Comparison of ENCODE assay signal across 32 cellular contexts in genomic region chr6:111118816-111119215, GRCh38. TPM values are rescaled to one million over a fixed set of nuclear protein-coding genes. Genes with fewer than 3 reads are reported as not detected.
"Had no signal": no experiment of that assay in that cellular context is flagged by ENCODE, and none has a peak within 500 bp of the region (broad histone marks: within the 10 kb centered on the region; RNA-seq: fewer than 3 reads in every experiment).

No MANE protein-coding gene starts in this region.

- H3K27me3 Mint-ChIP-seq: activated CD8-positive, alpha-beta T cell treated with anti-CD3 and anti-CD28 coated beads for 36 hours; activated naive CD8-positive, alpha-beta T cell; activated T-helper 17 cell treated with anti-CD3 and anti-CD28 coated beads, Interleukin-2, amount 50 U/mL, for 72 hours; T-cell; T-helper 17 cell had no signal

- H3K4me3 Mint-ChIP-seq: activated B cell treated with CpG ODN at 0.5 μM for 24 hours; activated CD8-positive, alpha-beta T cell treated with anti-CD3 and anti-CD28 coated beads for 36 hours; activated naive CD8-positive, alpha-beta T cell; activated T-cell treated with anti-CD3 and anti-CD28 coated beads, Interleukin-2, amount 50 U/mL, for 4 hours; activated T-helper 17 cell treated with anti-CD3 and anti-CD28 coated beads, Interleukin-2, amount 50 U/mL, for 72 hours; endodermal cell; T-cell; T-helper 17 cell; T-helper 2 cell treated with Interferon-gamma antibody and Interleukin-4, amounts not matched to agents 5 μg/mL and 100 μg/mL, for 36 hours had no signal

- ATAC-seq: activated CD4-positive, CD25-positive, alpha-beta regulatory T cell treated with anti-CD3 and anti-CD28 coated beads, Interleukin-2, amount 50 U/mL, for 24 hours; activated CD8-positive, alpha-beta T cell treated with anti-CD3 and anti-CD28 coated beads for 36 hours; activated T-cell treated with anti-CD3 and anti-CD28 coated beads, Interleukin-2, amount 50 U/mL, for 4 hours; activated T-helper 17 cell treated with anti-CD3 and anti-CD28 coated beads, Interleukin-2, amount 50 U/mL, for 72 hours; foreskin keratinocyte; gastroesophageal sphincter; T-cell; T-helper 17 cell had no signal

- DNase-seq: activated B cell treated with CpG ODN at 0.5 μM for 24 hours; activated CD4-positive, alpha-beta T cell treated with anti-CD3 and anti-CD28 coated beads for 48 hours; activated CD4-positive, alpha-beta T cell treated with anti-CD3 and anti-CD28 coated beads, Interleukin-2, amount 50 U/mL, for 1 hour; activated CD4-positive, alpha-beta T cell treated with anti-CD3 and anti-CD28 coated beads, Interleukin-2, amount 50 U/mL, for 48 hours; activated CD8-positive, alpha-beta memory T cell treated with anti-CD3 and anti-CD28 coated beads for 24 hours; activated CD8-positive, alpha-beta T cell treated with anti-CD3 and anti-CD28 coated beads for 36 hours; activated effector memory CD4-positive, alpha-beta T cell treated with Interleukin-2 at 50 U/mL for 16 hours; activated gamma-delta T cell treated with Interleukin-2 at 50 U/mL for 16 hours; activated naive CD4-positive, alpha-beta T cell treated with anti-CD3 and anti-CD28 coated beads, Interleukin-2, amount 50 U/mL, for 16 hours; activated naive CD4-positive, alpha-beta T cell treated with Interleukin-2 at 50 U/mL for 16 hours; activated T-cell treated with anti-CD3 and anti-CD28 coated beads, Interleukin-2, amount 50 U/mL, for 4 hours; amniotic stem cell; anterior cingulate cortex; central memory CD4-positive, alpha-beta T cell; cerebellar nuclear complex; colonic mucosa; effector memory CD4-positive, alpha-beta T cell; endodermal cell; foreskin keratinocyte; SW 1271; T-cell; T-helper 17 cell; T1000; WERI-Rb-1 had no signal

- H3K4me1 ChIP-seq: colonic mucosa, gastroesophageal sphincter had no signal

- H3K4me3 ChIP-seq: colonic mucosa, esophagus muscularis mucosa, gastroesophageal sphincter had no signal

- H3K27ac ChIP-seq: colonic mucosa, esophagus muscularis mucosa, foreskin keratinocyte, gastroesophageal sphincter, WERI-Rb-1 had no signal

- H3K27me3 ChIP-seq: colonic mucosa, esophagus muscularis mucosa, gastroesophageal sphincter had no signal

- H3K9me3 Mint-ChIP-seq: activated B cell treated with CpG ODN at 0.5 μM for 24 hours; activated CD8-positive, alpha-beta T cell treated with anti-CD3 and anti-CD28 coated beads for 36 hours; activated T-cell treated with anti-CD3 and anti-CD28 coated beads, Interleukin-2, amount 50 U/mL, for 4 hours; activated T-helper 17 cell treated with anti-CD3 and anti-CD28 coated beads, Interleukin-2, amount 50 U/mL, for 72 hours; endodermal cell; T-cell had no signal

- H3K9me3 ChIP-seq: colonic mucosa, esophagus muscularis mucosa, gastroesophageal sphincter had no signal

- H3K27ac Mint-ChIP-seq: activated B cell treated with CpG ODN at 0.5 μM for 24 hours; activated CD8-positive, alpha-beta T cell treated with anti-CD3 and anti-CD28 coated beads for 36 hours; activated naive CD8-positive, alpha-beta T cell; activated T-helper 17 cell treated with anti-CD3 and anti-CD28 coated beads, Interleukin-2, amount 50 U/mL, for 72 hours; endodermal cell; T-cell; T-helper 17 cell; T-helper 2 cell treated with Interferon-gamma antibody and Interleukin-4, amounts not matched to agents 5 μg/mL and 100 μg/mL, for 36 hours had no signal

RNA-seq across cellular contexts. Expression of gene SLC16A10, which starts 31.5 kb away (rescaled TPM):
- total RNA-seq: dermis microvascular lymphatic vessel endothelial cell, glomerular endothelial cell had no signal
- polyA plus RNA-seq: foreskin keratinocyte had no signal
